Comparison of ENCODE assay signal across 9 cellular contexts in genomic region chr7:134480730-134481129, GRCh38. TPM values are rescaled to one million over a fixed set of nuclear protein-coding genes. Genes with fewer than 3 reads are reported as not detected.
DNase-seq lines count a peak whose midpoint lies in the region; ATAC-seq and TF ChIP-seq lines count a peak whose summit lies in the region.
"Had no signal": no experiment of that assay in that cellular context is flagged by ENCODE, and none has a peak within 500 bp of the region (broad histone marks: within the 10 kb centered on the region; RNA-seq: fewer than 3 reads in every experiment).

No MANE protein-coding gene starts in this region.

- DNase-seq in HT1080 (ENCODE audit: low read depth) (peak; percentile 82), SW 1271 (lab: John Stamatoyannopoulos, UW) (peak; percentile 19 to 76), glomerular visceral epithelial cell (ENCODE audit: extremely low spot score) (peak; percentile 62), smooth muscle cell (lab: John Stamatoyannopoulos, UW; ENCODE audit: unreplicated experiment) (no peak)
- DNase-seq in stimulated activated naive CD8-positive, alpha-beta T cell treated with anti-CD3 and anti-CD28 coated beads, Interleukin-15, Interleukin-2, amounts not matched to agents 100 U/mL and 50 U/mL, for 24 hours = no peak
- DNase-seq: naive B cell, T-helper 9 cell had no signal

- 0% methylated on average over 2 of the region's 2 CpGs for WGBS in smooth muscle cell (ENCODE audit: low lambda C conversion rate)

- peaks cover 12% of the 10 kb centered on the region for H3K4me1 ChIP-seq in smooth muscle cell (ENCODE audit: low read depth)

- H3K9me3 ChIP-seq in smooth muscle cell (replicated peaks; ENCODE audit: low read depth) = no peaks in the 10 kb centered on the region

- peak overlapping the region; percentile 80 for H3K4me2 ChIP-seq in smooth muscle cell

- no peak for ATAC-seq in stimulated activated naive CD8-positive, alpha-beta T cell treated with anti-CD3 and anti-CD28 coated beads, Interleukin-15, Interleukin-2, amounts not matched to agents 100 U/mL and 50 U/mL, for 24 hours
- no peak for ATAC-seq in HG03095 (IDR thresholded peaks at IDR 0.05; ENCODE audit: unreplicated experiment)
- ATAC-seq in GM18517 (IDR thresholded peaks at IDR 0.05; ENCODE audit: unreplicated experiment) = no peak

- H3K27me3 ChIP-seq in smooth muscle cell (ENCODE audit: low read depth) = no peaks in the 10 kb centered on the region

- no peaks in the 10 kb centered on the region for H4K20me1 ChIP-seq in smooth muscle cell (ENCODE audit: low read depth)

- no peaks in the 10 kb centered on the region for H3K36me3 ChIP-seq in smooth muscle cell (ENCODE audit: low read depth)

- no peak overlapping the region for H2AFZ ChIP-seq in smooth muscle cell (ENCODE audit: low read depth)

- H3K79me2 ChIP-seq in smooth muscle cell (ENCODE audit: low read depth) = no peaks in the 10 kb centered on the region

- no peak for TF ChIP-seq CTCF in smooth muscle cell (IDR thresholded peaks at IDR 0.05; ENCODE audit: borderline replicate concordance, insufficient read depth, poor library complexity, severe bottlenecking)

- no peak overlapping the region for H3K9ac ChIP-seq in smooth muscle cell (ENCODE audit: low read depth)

- peaks cover 29% of the 10 kb centered on the region for H3F3A ChIP-seq in smooth muscle cell (ENCODE audit: low read depth)

- H3K4me3 ChIP-seq in smooth muscle cell = no peak overlapping the region

- peak overlapping the region; percentile 58 for H3K27ac ChIP-seq in smooth muscle cell (ENCODE audit: low read depth)

RNA-seq across cellular contexts. Expression of gene AKR1B1, which starts 21.8 kb away (rescaled TPM):
- 112 and 123 TPM in 2 replicates for total RNA-seq in HT1080 (2014; rRNA removed; shearing (Covaris generic))
- polyA plus RNA-seq in HT1080 (2015; cell fraction: cytosol; rRNA removed) = 139 and 147 TPM in 2 replicates
- polyA plus RNA-seq in HT1080 (2015; cell fraction: nucleus; rRNA removed) = 122 and 128 TPM in 2 replicates
- total RNA-seq in smooth muscle cell = 58.6 and 75.7 TPM in 2 replicates
- 122 and 127 TPM in 2 replicates for polyA plus RNA-seq in smooth muscle cell

RNA-seq across cellular contexts. Expression of gene AKR1B10, which starts 46.6 kb away (rescaled TPM):
- total RNA-seq in HT1080 (2014; rRNA removed; shearing (Covaris generic)) = 1.2 and 1.6 TPM in 2 replicates
- 1.0 and 2.1 TPM in 2 replicates for polyA plus RNA-seq in HT1080 (2015; cell fraction: cytosol; rRNA removed)
- polyA plus RNA-seq in HT1080 (2015; cell fraction: nucleus; rRNA removed) = 1.6 and 3.3 TPM in 2 replicates
- total RNA-seq in smooth muscle cell = 0.54 TPM in 1 of 2 replicates, not detected in the other
- 0.93 TPM in 1 of 2 replicates, not detected in the other for polyA plus RNA-seq in smooth muscle cell

Comparison
In these comparisons a context has a peak if more than half of its experiments do, and no peak if none do; other contexts are left out.
1. DNase-seq: peak in HT1080 (single experiment), SW 1271 (2 of 2) and glomerular visceral epithelial cell (single experiment); none in smooth muscle cell (single experiment) and stimulated activated naive CD8-positive, alpha-beta T cell treated with anti-CD3 and anti-CD28 coated beads, Interleukin-15, Interleukin-2, amounts not matched to agents 100 U/mL and 50 U/mL, for 24 hours (single experiment).